ENCODE assay signal across 9 cellular contexts in the genomic region with DNA sequence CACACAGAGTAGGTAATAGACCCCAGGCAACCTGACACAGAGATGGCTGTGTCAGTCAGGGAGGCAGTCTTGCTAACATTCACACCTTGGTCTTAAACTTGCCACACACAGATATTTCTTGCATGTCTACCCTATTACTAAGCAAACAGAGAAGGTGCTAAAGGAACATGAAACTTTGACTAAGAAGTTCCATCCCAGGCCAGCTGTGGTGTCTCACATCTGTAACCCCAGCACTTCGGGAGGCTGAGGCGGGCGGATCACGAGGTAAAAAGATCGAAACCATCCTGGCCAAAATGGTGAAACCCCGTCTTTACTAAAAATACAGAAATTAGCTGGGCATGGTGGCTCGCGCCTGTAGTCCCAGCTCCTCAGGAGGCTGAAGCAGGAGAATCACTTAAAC.
DNase-seq lines count a peak whose midpoint lies in the region; ATAC-seq and TF ChIP-seq lines count a peak whose summit lies in the region.
"Had no signal": no experiment of that assay in that cellular context is flagged by ENCODE, and none has a peak within 500 bp of the region (broad histone marks: within the 10 kb centered on the region; RNA-seq: fewer than 3 reads in every experiment).

No MANE protein-coding gene starts in this region.

- H3K4me3 ChIP-seq in lower leg skin (ENCODE audit: low read depth, poor library complexity, severe bottlenecking): no peak overlapping the region

- peak; percentile 62 to 68 (median 64) for DNase-seq in stimulated activated CD4-positive, alpha-beta T cell treated with anti-CD3 and anti-CD28 coated beads, Interleukin-12 subunit alpha, Interleukin-12 subunit beta, amount 100 ng/mL, for 48 hours (ENCODE audit: low read depth in 2 of 3, low spot score in 1 of 3)
- DNase-seq in NCI-H2029 treated with DMSO at 0.1 percent for 48 hours (lab: John Stamatoyannopoulos, UW): no peak
- DNase-seq in lower leg skin (ENCODE audit: low spot score in 2 of 2): no peak
- no peak for DNase-seq in iPS-NIHi7 (ENCODE audit: extremely low spot score)
- DNase-seq in SW480 (ENCODE audit: low spot score): no peak
- DNase-seq: left cardiac atrium had no signal

- ATAC-seq in GM18868 (IDR thresholded peaks at IDR 0.05; ENCODE audit: unreplicated experiment) (peak; percentile 95), HG02840 (IDR thresholded peaks at IDR 0.05; ENCODE audit: low FRiP score, unreplicated experiment) (peak; percentile 90)
- peak; percentile 97 to 98 for ATAC-seq in activated CD4-positive, CD25-positive, alpha-beta regulatory T cell treated with anti-CD3 and anti-CD28 coated beads, Interleukin-2, amount 50 U/mL, for 24 hours
- ATAC-seq: left cardiac atrium had no signal

- TF ChIP-seq POLR2A in lower leg skin (IDR thresholded peaks at IDR 0.05): no peak

- intact Hi-C loops in lower leg skin (cut with DNase I; ENCODE audit: low total_unique reads): no loop called here

- WGBS in lower leg skin, 2 donors: 94 to 96% methylated on average over 8 of the region's 8 CpGs

- no peak for TF ChIP-seq CTCF in lower leg skin (IDR thresholded peaks at IDR 0.05)

Comparison
In these comparisons a context has a peak if more than half of its experiments do, and no peak if none do; other contexts are left out.
1. DNase-seq: peak in stimulated activated CD4-positive, alpha-beta T cell treated with anti-CD3 and anti-CD28 coated beads, Interleukin-12 subunit alpha, Interleukin-12 subunit beta, amount 100 ng/mL, for 48 hours (3 of 3); none in NCI-H2029 treated with DMSO at 0.1 percent for 48 hours (single experiment), lower leg skin (0 of 2), iPS-NIHi7 (single experiment) and SW480 (single experiment).
2. Peak in every context shown above with its lines, with median percentiles within 50 percentile points of each other: ATAC-seq.